In the genomic region with DNA sequence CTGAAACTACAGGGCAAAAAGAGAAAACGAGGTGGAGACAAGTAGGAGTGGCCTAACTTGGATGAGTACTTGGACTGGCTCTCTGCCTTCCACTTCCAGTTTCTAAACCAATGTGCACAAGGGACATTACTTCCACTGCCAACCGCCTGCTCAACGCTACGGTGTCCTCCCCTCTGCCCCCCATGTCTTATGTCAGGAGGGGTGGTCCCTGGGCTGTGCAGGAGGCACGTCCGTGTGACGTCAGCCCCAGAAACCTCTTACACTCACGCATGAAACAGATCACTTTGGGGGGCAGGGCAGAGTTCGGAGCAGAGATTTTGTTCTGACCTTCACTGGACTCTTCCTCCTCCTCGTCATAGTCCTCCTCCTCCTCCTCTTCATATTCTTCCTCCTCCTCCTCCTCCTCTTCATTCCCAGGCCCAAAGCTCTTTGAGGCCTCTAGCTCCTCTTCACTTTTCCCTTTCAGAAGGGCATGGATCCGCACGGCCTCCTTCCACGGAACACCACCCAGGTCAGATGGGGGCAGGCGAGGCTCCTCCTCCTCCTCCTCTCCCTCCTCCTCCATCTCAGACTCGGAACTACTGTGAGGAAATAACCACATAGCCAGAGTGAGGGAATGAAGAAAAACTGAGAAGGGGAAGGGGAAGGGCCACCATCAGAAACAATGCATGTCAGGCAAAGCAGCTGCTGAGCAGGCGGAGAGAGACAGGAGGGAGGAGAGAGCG, we compare ENCODE assay signal across 14 cellular contexts. TPM values are rescaled to one million over a fixed set of nuclear protein-coding genes. Genes with fewer than 3 reads are reported as not detected.
DNase-seq lines count a peak whose midpoint lies in the region; ATAC-seq and TF ChIP-seq lines count a peak whose summit lies in the region.
"Had no signal": no experiment of that assay in that cellular context is flagged by ENCODE, and none has a peak within 500 bp of the region (broad histone marks: within the 10 kb centered on the region; RNA-seq: fewer than 3 reads in every experiment).

No MANE protein-coding gene starts in this region.

- 24 to 25% methylated on average over 17 of the region's 17 CpGs for WGBS in GM23248 (ENCODE audit: low coverage in 1 of 2, low lambda C conversion rate in 2 of 2, missing lambda C conversion rate in 2 of 2), 2 experiments
- WGBS in right lobe of liver (ENCODE audit: insufficient coverage, low coverage, low lambda C conversion rate, missing lambda C conversion rate), result 66% methylated on average over 13 of the region's 17 CpGs

- no peaks in the 10 kb centered on the region for H3K9me3 ChIP-seq in GM23248 (ENCODE audit: low read depth)
- H3K9me3 ChIP-seq in right lobe of liver, result no peaks in the 10 kb centered on the region

- in situ Hi-C loops in GM23248 (cut with MboI), result no loop called here

- H3K27me3 ChIP-seq in GM23248 (replicated peaks; ENCODE audit: insufficient read depth) (no peaks in the 10 kb centered on the region), right lobe of liver (no peaks in the 10 kb centered on the region)

- no peak for TF ChIP-seq POLR2A in right lobe of liver (IDR thresholded peaks at IDR 0.05)

- H3K4me2 ChIP-seq in GM23248 (ENCODE audit: unreplicated experiment), result peak overlapping the region; percentile 18

- H3K27ac Mint-ChIP-seq in stimulated activated naive B cell treated with anti-CD40 and anti-IgM and Interleukin-4, amounts not matched to agents 10 μg/mL and 1 μg/mL and 100 μg/mL, for 72 hours, result peak overlapping the region; percentile 91
- H3K27ac Mint-ChIP-seq in WTC11, result no peak overlapping the region
- H3K27ac Mint-ChIP-seq: natural killer cell treated with Interleukin-12 subunit alpha and Interleukin-12 subunit beta and Interleukin-15 and Interleukin-18, amount 100 ng/mL, for 72 hours had no signal

- H3K27me3 Mint-ChIP-seq in stimulated activated naive B cell treated with anti-CD40 and anti-IgM and Interleukin-4, amounts not matched to agents 10 μg/mL and 1 μg/mL and 100 μg/mL, for 72 hours, result no peaks in the 10 kb centered on the region
- H3K27me3 Mint-ChIP-seq in WTC11 (ENCODE audit: low read depth), result no peaks in the 10 kb centered on the region
- H3K27me3 Mint-ChIP-seq: natural killer cell treated with Interleukin-12 subunit alpha and Interleukin-12 subunit beta and Interleukin-15 and Interleukin-18, amount 100 ng/mL, for 72 hours had no signal

- H4K20me1 ChIP-seq in GM23248 (ENCODE audit: insufficient read depth), result no peaks in the 10 kb centered on the region

- ATAC-seq in right lobe of liver (peak in 2 of 4 donors; percentile 6 to 7), WTC11 (no peak)
- ATAC-seq in stimulated activated naive B cell treated with anti-CD40 and anti-IgM and Interleukin-4, amounts not matched to agents 10 μg/mL and 1 μg/mL and 100 μg/mL, for 72 hours (replicated peaks), result no peak
- ATAC-seq: natural killer cell treated with Interleukin-12 subunit alpha and Interleukin-12 subunit beta and Interleukin-15 and Interleukin-18, amount 100 ng/mL, for 72 hours had no signal

- intact Hi-C loops in right lobe of liver (cut with DNase I), result loop anchor here (5.0 to 10.0 kb wide), 2 partner anchors 61 to 243 kb away; a partner anchor contains a TSS

- H3K9me2 ChIP-seq in GM23248 (ENCODE audit: insufficient read depth), result no peaks in the 10 kb centered on the region

- H2AFZ ChIP-seq in GM23248, result peak overlapping the region; percentile 63

- no peaks in the 10 kb centered on the region for H3K79me2 ChIP-seq in GM23248 (ENCODE audit: insufficient read depth)

- peaks cover 14% of the 10 kb centered on the region for H3F3A ChIP-seq in GM23248 (ENCODE audit: insufficient read depth)

- H3K4me1 Mint-ChIP-seq in stimulated activated naive B cell treated with anti-CD40 and anti-IgM and Interleukin-4, amounts not matched to agents 10 μg/mL and 1 μg/mL and 100 μg/mL, for 72 hours, result peaks cover 24% of the 10 kb centered on the region in 2 donors
- no peaks in the 10 kb centered on the region for H3K4me1 Mint-ChIP-seq in WTC11

- H3K36me3 Mint-ChIP-seq in stimulated activated naive B cell treated with anti-CD40 and anti-IgM and Interleukin-4, amounts not matched to agents 10 μg/mL and 1 μg/mL and 100 μg/mL, for 72 hours, result peaks cover 35 to 46% of the 10 kb centered on the region in 2 donors
- H3K36me3 Mint-ChIP-seq in WTC11, result no peaks in the 10 kb centered on the region; the same call in 1 of the 2 replicates
- H3K36me3 Mint-ChIP-seq: natural killer cell treated with Interleukin-12 subunit alpha and Interleukin-12 subunit beta and Interleukin-15 and Interleukin-18, amount 100 ng/mL, for 72 hours had no signal

- H3K27ac ChIP-seq in GM23248 (peak overlapping the region; percentile 45), coronary artery (peak overlapping the region; percentile 43 to 73), right lobe of liver (peak overlapping the region in 2 of 3 donors; percentile 66 to 67)

- peak; percentile 67 for DNase-seq in GM23248
- no peak for DNase-seq in coronary artery (ENCODE audit: low spot score)
- no peak for DNase-seq in right lobe of liver
- no peak for DNase-seq in stimulated activated naive B cell treated with anti-CD40 and anti-IgM and Interleukin-4, amounts not matched to agents 10 μg/mL and 1 μg/mL and 100 μg/mL, for 72 hours
- no peak for DNase-seq in WTC11 (ENCODE audit: low spot score)
- no peak for DNase-seq in DMS153 treated with DMSO at 0.1 percent for 48 hours (lab: John Stamatoyannopoulos, UW; ENCODE audit: unreplicated experiment)
- no peak for DNase-seq in dedifferentiated amniotic fluid mesenchymal stem cell (ENCODE audit: extremely low spot score)
- no peak for DNase-seq in NCI-H2196 (lab: John Stamatoyannopoulos, UW; ENCODE audit: unreplicated experiment)
- DNase-seq: activated CD4-positive, alpha-beta T cell treated with anti-CD3 and anti-CD28 coated beads, Interleukin-2, amount 50 U/mL, for 4 hours; activated naive CD4-positive, alpha-beta T cell; HCEC 1CT; stimulated activated CD8-positive, alpha-beta memory T cell treated with anti-CD3 and anti-CD28 coated beads, Interleukin-4, amount 100 ng/mL, for 48 hours; T-helper 1 cell had no signal

- POLR2A ChIA-PET in WTC11 (lab: Charles Lee), result no interaction called here

- H3K9me3 Mint-ChIP-seq in stimulated activated naive B cell treated with anti-CD40 and anti-IgM and Interleukin-4, amounts not matched to agents 10 μg/mL and 1 μg/mL and 100 μg/mL, for 72 hours, result no peaks in the 10 kb centered on the region
- no peaks in the 10 kb centered on the region for H3K9me3 Mint-ChIP-seq in WTC11
- H3K9me3 Mint-ChIP-seq: natural killer cell treated with Interleukin-12 subunit alpha and Interleukin-12 subunit beta and Interleukin-15 and Interleukin-18, amount 100 ng/mL, for 72 hours had no signal

- H3K4me3 Mint-ChIP-seq in stimulated activated naive B cell treated with anti-CD40 and anti-IgM and Interleukin-4, amounts not matched to agents 10 μg/mL and 1 μg/mL and 100 μg/mL, for 72 hours, result peak overlapping the region in 1 of 2 donors; percentile 8
- H3K4me3 Mint-ChIP-seq in WTC11, result no peak overlapping the region
- H3K4me3 Mint-ChIP-seq: natural killer cell treated with Interleukin-12 subunit alpha and Interleukin-12 subunit beta and Interleukin-15 and Interleukin-18, amount 100 ng/mL, for 72 hours had no signal

- CTCF ChIA-PET in WTC11 (lab: Charles Lee), result interaction anchor here (0.6 to 4.5 kb wide), 3 partner anchors 57 to 244 kb away, joined by 3 to 77 read pairs (median 3); a partner anchor contains a TSS

- H3K4me3 ChIP-seq in GM23248 (peak overlapping the region; percentile 32; the same call in 1 of the 2 replicates), coronary artery (no peak overlapping the region), right lobe of liver (no peak overlapping the region)

- peaks cover 14% of the 10 kb centered on the region for H3K4me1 ChIP-seq in GM23248 (ENCODE audit: insufficient read depth)
- H3K4me1 ChIP-seq in right lobe of liver, result peaks cover 0 to 63% (median 26%) of the 10 kb centered on the region in 4 donors

- TF ChIP-seq CTCF in coronary artery (IDR thresholded peaks at IDR 0.05), result no peak
- no peak for TF ChIP-seq CTCF in right lobe of liver (IDR thresholded peaks at IDR 0.05)
- no peak for TF ChIP-seq CTCF in WTC11 (IDR thresholded peaks at IDR 0.05)

- H3K9ac ChIP-seq in GM23248, result peak overlapping the region; percentile 61

- no peaks in the 10 kb centered on the region; the same call in 1 of the 2 replicates for H3K36me3 ChIP-seq in GM23248 (ENCODE audit: low read depth)
- H3K36me3 ChIP-seq in right lobe of liver, result peaks cover 0 to 17% (median 6%) of the 10 kb centered on the region in 4 donors

TF ChIP-seq in WTC11, 78 proteins besides CTCF, POLR2A, EP300 and RAD21 (continues in another document):
- TF ChIP-seq, protein P1, sequence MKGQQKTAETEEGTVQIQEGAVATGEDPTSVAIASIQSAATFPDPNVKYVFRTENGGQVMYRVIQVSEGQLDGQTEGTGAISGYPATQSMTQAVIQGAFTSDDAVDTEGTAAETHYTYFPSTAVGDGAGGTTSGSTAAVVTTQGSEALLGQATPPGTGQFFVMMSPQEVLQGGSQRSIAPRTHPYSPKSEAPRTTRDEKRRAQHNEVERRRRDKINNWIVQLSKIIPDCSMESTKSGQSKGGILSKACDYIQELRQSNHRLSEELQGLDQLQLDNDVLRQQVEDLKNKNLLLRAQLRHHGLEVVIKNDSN (CRISPR knock-in tag; IDR thresholded peaks at IDR 0.05), result no peak
- TF ChIP-seq ZBTB21 (CRISPR knock-in tag; IDR thresholded peaks at IDR 0.05; ENCODE audit: borderline replicate concordance), result no peak
- TF ChIP-seq, protein P2, sequence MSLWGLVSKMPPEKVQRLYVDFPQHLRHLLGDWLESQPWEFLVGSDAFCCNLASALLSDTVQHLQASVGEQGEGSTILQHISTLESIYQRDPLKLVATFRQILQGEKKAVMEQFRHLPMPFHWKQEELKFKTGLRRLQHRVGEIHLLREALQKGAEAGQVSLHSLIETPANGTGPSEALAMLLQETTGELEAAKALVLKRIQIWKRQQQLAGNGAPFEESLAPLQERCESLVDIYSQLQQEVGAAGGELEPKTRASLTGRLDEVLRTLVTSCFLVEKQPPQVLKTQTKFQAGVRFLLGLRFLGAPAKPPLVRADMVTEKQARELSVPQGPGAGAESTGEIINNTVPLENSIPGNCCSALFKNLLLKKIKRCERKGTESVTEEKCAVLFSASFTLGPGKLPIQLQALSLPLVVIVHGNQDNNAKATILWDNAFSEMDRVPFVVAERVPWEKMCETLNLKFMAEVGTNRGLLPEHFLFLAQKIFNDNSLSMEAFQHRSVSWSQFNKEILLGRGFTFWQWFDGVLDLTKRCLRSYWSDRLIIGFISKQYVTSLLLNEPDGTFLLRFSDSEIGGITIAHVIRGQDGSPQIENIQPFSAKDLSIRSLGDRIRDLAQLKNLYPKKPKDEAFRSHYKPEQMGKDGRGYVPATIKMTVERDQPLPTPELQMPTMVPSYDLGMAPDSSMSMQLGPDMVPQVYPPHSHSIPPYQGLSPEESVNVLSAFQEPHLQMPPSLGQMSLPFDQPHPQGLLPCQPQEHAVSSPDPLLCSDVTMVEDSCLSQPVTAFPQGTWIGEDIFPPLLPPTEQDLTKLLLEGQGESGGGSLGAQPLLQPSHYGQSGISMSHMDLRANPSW (CRISPR knock-in tag; conservative IDR thresholded peaks at IDR 0.05; ENCODE audit: low read depth), result no peak

RNA-seq across cellular contexts. Expression of a gene that starts 57.4 kb away (rescaled TPM):
- total RNA-seq in GM23248 (2014; rRNA removed; shearing (Covaris generic)), result 33.8 and 70.7 TPM in 2 replicates
- 64.6 and 67.6 TPM in 2 replicates for polyA plus RNA-seq in GM23248 (2016; fragmentation: Nextera tagmentation; extraction: Ambion mirVana)
- total RNA-seq in right lobe of liver, result 10 to 100 TPM; 30.5 to 57.3 (median 36.2) TPM
- total RNA-seq in WTC11 (2021), result 26.1 to 32.5 TPM (median 27.6 TPM) in 3 replicates
